ENCODE assay signal across 9 cellular contexts in genomic region chr2:38074047-38074774, GRCh38. TPM values are rescaled to one million over a fixed set of nuclear protein-coding genes. Genes with fewer than 3 reads are reported as not detected.
DNase-seq lines count a peak whose midpoint lies in the region; ATAC-seq and TF ChIP-seq lines count a peak whose summit lies in the region.
"Had no signal": no experiment of that assay in that cellular context is flagged by ENCODE, and none has a peak within 500 bp of the region (broad histone marks: within the 10 kb centered on the region; RNA-seq: fewer than 3 reads in every experiment).

No MANE protein-coding gene starts in this region.

- H3K36me3 Mint-ChIP-seq in naive thymus-derived CD8-positive, alpha-beta T cell, result peaks cover 0 to 3% (median 0%) of the 10 kb centered on the region in 3 donors

- POLR2A ChIA-PET in naive thymus-derived CD8-positive, alpha-beta T cell (lab: Charles Lee), result no interaction called here
- POLR2A ChIA-PET in HEK293T (lab: Yijun Ruan, JAX), result no interaction called here

- no peak for TF ChIP-seq POLR2A in NB4 (IDR thresholded peaks at IDR 0.05; ENCODE audit: extremely low read depth, insufficient read length)

- TF ChIP-seq CTCF in NB4 (IDR thresholded peaks at IDR 0.05; ENCODE audit: low read depth, low read length) (no peak), epithelial cell of esophagus (IDR thresholded peaks at IDR 0.05; ENCODE audit: insufficient read depth, low read depth, low read length, missing control alignments) (no peak)

- peak overlapping the region in 1 of 10 donors; percentile 29 for H3K27ac Mint-ChIP-seq in naive thymus-derived CD8-positive, alpha-beta T cell

- no peaks in the 10 kb centered on the region for H3K27me3 ChIP-seq in ACC112 (ENCODE audit: insufficient read depth, low read length)

- no peak for ATAC-seq in naive thymus-derived CD8-positive, alpha-beta T cell
- ATAC-seq in GM19351 (IDR thresholded peaks at IDR 0.05; ENCODE audit: unreplicated experiment) (no peak), GM19324 (IDR thresholded peaks at IDR 0.05; ENCODE audit: low FRiP score, unreplicated experiment) (no peak)

- H3K79me2 ChIP-seq in ACC112 (ENCODE audit: control insufficient read depth, insufficient read depth, low read length, unreplicated experiment), result no peaks in the 10 kb centered on the region

- H3K4me3 ChIP-seq in ACC112 (ENCODE audit: low read depth, low read length), result peak overlapping the region; percentile 71
- H3K4me3 ChIP-seq in NB4 (ENCODE audit: low read depth, low read length), result peak overlapping the region; percentile 71
- H3K4me3 ChIP-seq in epithelial cell of esophagus (ENCODE audit: low read length), result peak overlapping the region; percentile 52

- H3K27ac ChIP-seq in ACC112 (ENCODE audit: low read depth, low read length), result peak overlapping the region; percentile 31; the same call in 1 of the 2 replicates

- CTCF ChIA-PET in HEK293T (lab: Yijun Ruan, JAX), result no interaction called here

- H3K4me1 ChIP-seq in ACC112 (ENCODE audit: control insufficient read depth, insufficient read depth, low read length, unreplicated experiment), result peaks cover 7% of the 10 kb centered on the region

- peak overlapping the region in 9 of 10 donors; percentile 29 to 72 (median 62) for H3K4me3 Mint-ChIP-seq in naive thymus-derived CD8-positive, alpha-beta T cell

- no peaks in the 10 kb centered on the region for H3K9me3 Mint-ChIP-seq in naive thymus-derived CD8-positive, alpha-beta T cell

- H3K27me3 Mint-ChIP-seq in naive thymus-derived CD8-positive, alpha-beta T cell, result peaks cover 25 to 47% (median 39%) of the 10 kb centered on the region in 5 donors

- H3K4me1 Mint-ChIP-seq in naive thymus-derived CD8-positive, alpha-beta T cell, result peaks cover 6 to 19% (median 14%) of the 10 kb centered on the region in 4 donors

- H2AFZ ChIP-seq in ACC112 (ENCODE audit: low read length, unreplicated experiment), result peak overlapping the region; percentile 9

- DNase-seq in NB4 (ENCODE audit: low read depth) (peak; percentile 67), epithelial cell of esophagus (ENCODE audit: low read depth) (no peak), HEK293T (ENCODE audit: extremely low spot score) (no peak)
- DNase-seq in naive thymus-derived CD8-positive, alpha-beta T cell, result no peak
- no peak for DNase-seq in stimulated activated CD4-positive, alpha-beta T cell treated with anti-CD3 and anti-CD28 coated beads, Interleukin-1b, Interleukin-23, amount 100 ng/mL, for 48 hours
- DNase-seq: DND-41 had no signal

- peaks cover 9% of the 10 kb centered on the region; the same call in 1 of the 2 replicates for H3K36me3 ChIP-seq in ACC112 (ENCODE audit: insufficient read depth, low read length)

TF ChIP-seq in HEK293T, 16 proteins besides CTCF, POLR2A, EP300 and RAD21:
- TF ChIP-seq FOXA1 (IDR thresholded peaks at IDR 0.05) (no peak), FOXM1 (IDR thresholded peaks at IDR 0.05; ENCODE audit: borderline replicate concordance) (no peak), L3MBTL2 (conservative IDR thresholded peaks at IDR 0.05) (no peak), BHLHE40 (IDR thresholded peaks at IDR 0.05; ENCODE audit: borderline replicate concordance) (no peak), LEF1 (IDR thresholded peaks at IDR 0.05; ENCODE audit: borderline replicate concordance) (no peak), FOXK2 (IDR thresholded peaks at IDR 0.05) (no peak), ARNT (IDR thresholded peaks at IDR 0.05) (no peak), TARDBP (IDR thresholded peaks at IDR 0.05) (no peak), NFRKB (IDR thresholded peaks at IDR 0.05) (no peak), SUZ12 (IDR thresholded peaks at IDR 0.05) (no peak), PKNOX1 (IDR thresholded peaks at IDR 0.05) (no peak), HDGF (IDR thresholded peaks at IDR 0.05; ENCODE audit: borderline replicate concordance) (no peak), ELF4 (IDR thresholded peaks at IDR 0.05) (no peak), SP1 (IDR thresholded peaks at IDR 0.05) (no peak), CTBP1 (IDR thresholded peaks at IDR 0.05; ENCODE audit: borderline replicate concordance) (no peak), ZNF384 (IDR thresholded peaks at IDR 0.05) (no peak)
TF ChIP-seq in HEK293T: peak in this region for 0.

RNA-seq across cellular contexts. Expression of gene CYP1B1, which starts 1.7 kb away (rescaled TPM):
- total RNA-seq in naive thymus-derived CD8-positive, alpha-beta T cell, result 1 to 10 TPM; 2.3 to 3.9 TPM
- polyA plus RNA-seq in naive thymus-derived CD8-positive, alpha-beta T cell, result under 1 TPM in 2 of 3 donors, not detected in 1; 0.10 to 0.14 TPM
